ENCODE assay signal across 8 cellular contexts in the genomic region with DNA sequence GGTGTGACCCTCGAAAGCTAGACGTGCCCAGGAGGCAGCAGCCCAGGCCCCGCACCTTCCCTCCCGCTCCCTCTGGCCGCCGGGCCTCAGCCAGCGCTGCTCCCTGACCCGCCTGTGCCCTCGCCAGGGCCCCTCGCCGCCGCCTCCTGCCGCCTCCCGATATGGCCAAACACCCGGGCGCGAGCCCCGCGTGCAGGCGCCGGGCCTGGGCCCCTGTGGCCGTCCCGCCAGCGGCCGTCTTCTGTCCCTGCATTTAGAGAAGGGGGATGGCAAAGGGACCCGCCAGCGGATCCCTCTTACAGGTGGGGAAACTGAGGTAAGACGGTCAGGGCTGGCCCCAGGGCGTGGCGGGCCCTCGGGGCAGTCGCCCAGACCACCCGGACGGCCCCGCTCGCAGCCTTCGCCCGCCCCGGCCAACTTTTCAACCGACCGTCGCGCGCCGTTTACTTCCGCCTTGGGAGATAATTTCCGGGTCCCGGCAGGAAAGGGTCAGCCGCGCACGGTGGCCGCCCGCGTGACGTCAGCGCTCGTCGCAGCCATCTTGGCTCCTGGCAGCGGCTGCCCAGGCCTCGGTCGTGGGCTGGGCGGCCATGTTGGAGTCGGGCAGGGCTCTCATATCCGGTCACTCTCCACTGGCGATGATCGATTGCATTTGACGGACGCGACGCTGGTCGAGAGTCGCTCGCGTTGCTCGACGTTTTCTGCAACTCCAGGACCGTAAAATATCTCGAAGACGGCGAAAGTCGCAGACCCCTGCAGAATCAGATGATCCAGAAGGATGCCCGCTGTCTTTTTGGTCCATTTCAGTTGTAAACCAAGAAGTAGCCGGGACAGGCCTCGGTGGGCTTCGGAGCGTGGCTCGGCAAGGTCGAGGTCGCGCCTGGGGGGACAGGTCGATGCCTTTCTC. TPM values are rescaled to one million over a fixed set of nuclear protein-coding genes. Genes with fewer than 3 reads are reported as not detected.
DNase-seq lines count a peak whose midpoint lies in the region; ATAC-seq and TF ChIP-seq lines count a peak whose summit lies in the region.

No MANE protein-coding gene starts in this region.

- peaks cover 32% of the 10 kb centered on the region for H3K4me1 ChIP-seq in left ventricle myocardium inferior
- H3K4me1 ChIP-seq in upper lobe of right lung = no peaks in the 10 kb centered on the region

- intact Hi-C loops in left ventricle myocardium inferior (cut with micrococcal nuclease) = no loop called here
- intact Hi-C loops in upper lobe of right lung (cut with DNase I) = no loop called here

- H3K4me1 Mint-ChIP-seq in progenitor cell of endocrine pancreas (ENCODE audit: low read depth) = peaks cover 3% of the 10 kb centered on the region

- peak; percentile 46 for DNase-seq in NCI-H128 (lab: John Stamatoyannopoulos, UW; ENCODE audit: unreplicated experiment)
- peak; percentile 67 to 91 (median 72) for DNase-seq in T-helper 1 cell
- peak; percentile 22 for DNase-seq in amniotic stem cell (lab: John Stamatoyannopoulos, UW)
- peak; percentile 94 for DNase-seq in left ventricle myocardium inferior
- DNase-seq in progenitor cell of endocrine pancreas (ENCODE audit: low spot score, unreplicated experiment) = peak; percentile 71
- peak; percentile 97 for DNase-seq in upper lobe of right lung

- peak; percentile 87 for ATAC-seq in HG02588 (IDR thresholded peaks at IDR 0.05; ENCODE audit: unreplicated experiment)
- peak; percentile 97 for ATAC-seq in upper lobe of right lung

- H3K4me3 ChIP-seq in GM08714 (ENCODE audit: low read length) (peak overlapping the region; percentile 80), left ventricle myocardium inferior (peak overlapping the region; percentile 83), upper lobe of right lung (peak overlapping the region; percentile 94)

- H3K9me3 Mint-ChIP-seq in progenitor cell of endocrine pancreas (ENCODE audit: low read depth) = peaks cover 3% of the 10 kb centered on the region

- H3K36me3 ChIP-seq in left ventricle myocardium inferior (no peaks in the 10 kb centered on the region), upper lobe of right lung (no peaks in the 10 kb centered on the region)

- peak overlapping the region; percentile 95 for H3K27ac Mint-ChIP-seq in progenitor cell of endocrine pancreas

- H3K27ac ChIP-seq in left ventricle myocardium inferior (replicated peaks) (peak overlapping the region; percentile 91), upper lobe of right lung (peak overlapping the region; percentile 97)

- H3K27me3 Mint-ChIP-seq in progenitor cell of endocrine pancreas = peaks cover 39% of the 10 kb centered on the region

- TF ChIP-seq CTCF in left ventricle myocardium inferior (IDR thresholded peaks at IDR 0.05; ENCODE audit: borderline replicate concordance) (no peak), progenitor cell of endocrine pancreas (IDR thresholded peaks at IDR 0.05; ENCODE audit: unreplicated experiment) (no peak), upper lobe of right lung (IDR thresholded peaks at IDR 0.05) (no peak)

- H3K36me3 Mint-ChIP-seq in progenitor cell of endocrine pancreas (ENCODE audit: insufficient read depth) = peaks cover 6% of the 10 kb centered on the region

- peaks cover 5% of the 10 kb centered on the region for H3K9me3 ChIP-seq in left ventricle myocardium inferior (replicated peaks)
- no peaks in the 10 kb centered on the region for H3K9me3 ChIP-seq in upper lobe of right lung

- peak overlapping the region; percentile 90 for H3K4me3 Mint-ChIP-seq in progenitor cell of endocrine pancreas (ENCODE audit: low read depth)

- H3K27me3 ChIP-seq in left ventricle myocardium inferior (ENCODE audit: low read depth) = peaks cover 23% of the 10 kb centered on the region
- peaks cover 9% of the 10 kb centered on the region for H3K27me3 ChIP-seq in upper lobe of right lung

RNA-seq across cellular contexts. Expression of a gene that starts 7.1 kb away (rescaled TPM):
- total RNA-seq in left ventricle myocardium inferior (not detected), progenitor cell of endocrine pancreas (not detected in 2 replicates), upper lobe of right lung (not detected)

RNA-seq across cellular contexts. Expression of a gene that starts 19.2 kb away (rescaled TPM):
- total RNA-seq in left ventricle myocardium inferior (3.1 TPM), progenitor cell of endocrine pancreas (90.0 and 99.3 TPM in 2 replicates), upper lobe of right lung (12.3 TPM)

RNA-seq across cellular contexts. Expression of a gene that starts 19.4 kb away (rescaled TPM):
- total RNA-seq in left ventricle myocardium inferior (10.6 TPM), progenitor cell of endocrine pancreas (23.5 and 26.8 TPM in 2 replicates), upper lobe of right lung (14.2 TPM)

RNA-seq across cellular contexts. Expression of a gene that starts 47.1 kb away (rescaled TPM):
- total RNA-seq in left ventricle myocardium inferior (0.91 TPM), progenitor cell of endocrine pancreas (0.50 TPM in 1 of 2 replicates, not detected in the other), upper lobe of right lung (93.3 TPM)

Comparison
In these comparisons a context has a peak if more than half of its experiments do, and no peak if none do; other contexts are left out.
1. Peak in every context shown above with its lines: DNase-seq, ATAC-seq, H3K4me3 ChIP-seq and H3K27ac ChIP-seq.
2. DNase-seq: peak in every context shown above with its lines; median percentile 97 in upper lobe of right lung; 94 in left ventricle myocardium inferior; 72 in T-helper 1 cell; 71 in progenitor cell of endocrine pancreas; 46 in NCI-H128; 22 in amniotic stem cell.